16 cellular contexts compared by ENCODE assay signal in genomic region chr2:189218236-189218635, GRCh38. TPM values are rescaled to one million over a fixed set of nuclear protein-coding genes. Genes with fewer than 3 reads are reported as not detected.
A peak's percentile ranks its signal among the peaks of the same experiment; 100 is the strongest.
DNase-seq lines count a peak whose midpoint lies in the region; ATAC-seq, FAIRE-seq and TF ChIP-seq lines count a peak whose summit lies in the region.
"Had no signal": no experiment of that assay in that cellular context is flagged by ENCODE, and none has a peak within 500 bp of the region (broad histone marks: within the 10 kb centered on the region; RNA-seq: fewer than 3 reads in every experiment).

No MANE protein-coding gene starts in this region.

- H3K4ac ChIP-seq in IMR-90 (ENCODE audit: low read depth, low read length): no peak overlapping the region; the same call in 1 of the 2 replicates

- no peak for FAIRE-seq in A549 (lab: Jason Lieb, UNC)
- FAIRE-seq: D721Med had no signal

- H3K4me1 ChIP-seq in A549 (peaks cover 78% of the 10 kb centered on the region), IMR-90 (ENCODE audit: control insufficient read depth, insufficient read depth, low read length) (peaks cover 8% of the 10 kb centered on the region), iPS-20b (ENCODE audit: insufficient read depth, low read length) (peaks cover 42% of the 10 kb centered on the region), Karpas-422 (ENCODE audit: low read length) (peaks cover 3% of the 10 kb centered on the region; the same call in 1 of the 2 replicates)

- H3K23ac ChIP-seq in IMR-90 (ENCODE audit: low read depth, low read length): peak overlapping the region; percentile 13; the same call in 1 of the 2 replicates

- no TSS peak for BruUV-seq in IMR-90 (replicated peaks; lab: Mats Ljungman, UMichigan)

- intact Hi-C loops in IMR-90 (cut with micrococcal nuclease): no loop called here

- H4K91ac ChIP-seq in IMR-90 (ENCODE audit: insufficient read depth, low read depth, low read length): no peak overlapping the region

- H3K56ac ChIP-seq in IMR-90 (ENCODE audit: extremely low read depth, insufficient read depth, low read length): no peak overlapping the region; the same call in 1 of the 2 replicates

- WGBS in A549 (ENCODE audit: missing lambda C conversion rate): 43% methylated on average over 2 of the region's 2 CpGs
- WGBS in IMR-90 (ENCODE audit: extremely low coverage in 2 of 2, insufficient read length in 1 of 2), 2 experiments: no CpG with 5 or more reads among the region's 2 CpGs

- H2AK5ac ChIP-seq in IMR-90 (ENCODE audit: low read depth, low read length): no peak overlapping the region

- H3K9me1 ChIP-seq in IMR-90 (ENCODE audit: insufficient read depth, low read length): peaks cover 5% of the 10 kb centered on the region; the same call in 1 of the 2 replicates

- H2BK5ac ChIP-seq in IMR-90 (ENCODE audit: low read depth, low read length, poor library complexity, severe bottlenecking): peak overlapping the region; percentile 84

- H2BK15ac ChIP-seq in IMR-90 (ENCODE audit: low read depth, low read length): peak overlapping the region; percentile 40; the same call in 2 of the 3 replicates

- TF ChIP-seq RAD21 in A549 (conservative IDR thresholded peaks at IDR 0.05 in 1 of 2, IDR thresholded peaks at IDR 0.05 in 1 of 2) (no peak), IMR-90 (IDR thresholded peaks at IDR 0.05; ENCODE audit: low read length) (no peak)

- H4K8ac ChIP-seq in IMR-90 (ENCODE audit: low read depth in 2 of 2, low read length in 2 of 2): peak overlapping the region; percentile 66 to 74; a peak in 3 of 4 replicates

- no peak overlapping the region for H4K5ac ChIP-seq in IMR-90 (ENCODE audit: low read depth, low read length)

- TF ChIP-seq CTCF in A549 (IDR thresholded peaks at IDR 0.05) (no peak), IMR-90 (conservative IDR thresholded peaks at IDR 0.05; ENCODE audit: low read depth, low read length) (no peak), brain microvascular endothelial cell (IDR thresholded peaks at IDR 0.05; ENCODE audit: low read depth, low read length, missing control alignments) (no peak)

- H3K9me3 ChIP-seq in A549 (no peaks in the 10 kb centered on the region), IMR-90 (ENCODE audit: control insufficient read depth, insufficient read depth, low read length) (no peaks in the 10 kb centered on the region), iPS-20b (ENCODE audit: insufficient read depth, low read depth, low read length) (no peaks in the 10 kb centered on the region), Karpas-422 (ENCODE audit: low read length) (no peaks in the 10 kb centered on the region)
- H3K9me3 ChIP-seq: MG63 had no signal

- POLR2A ChIA-PET in A549 (lab: Yijun Ruan, JAX) (no interaction called here), IMR-90 (lab: Charles Lee; ENCODE audit: unreplicated experiment) (interaction anchor here (0.6 kb wide), 1 partner anchor 696 kb away, joined by 7 read pairs; no protein-coding TSS in a partner anchor)

- H3K79me2 ChIP-seq in Karpas-422 (ENCODE audit: low read length): no peaks in the 10 kb centered on the region

- H3K9me2 ChIP-seq in Karpas-422 (replicated peaks; ENCODE audit: insufficient read depth, low read length): no peaks in the 10 kb centered on the region

- H3K27ac ChIP-seq in A549 (peak overlapping the region; percentile 67 to 81), IMR-90 (ENCODE audit: insufficient read depth, low read length) (no peak overlapping the region), brain microvascular endothelial cell (peak overlapping the region; percentile 98), iPS-20b (ENCODE audit: low read length) (no peak overlapping the region), Karpas-422 (ENCODE audit: low read length) (no peak overlapping the region)

- no peaks in the 10 kb centered on the region for H3K36me3 ChIP-seq in IMR-90 (ENCODE audit: control insufficient read depth, insufficient read depth, low read length)
- no peaks in the 10 kb centered on the region for H3K36me3 ChIP-seq in brain microvascular endothelial cell (replicated peaks)
- no peaks in the 10 kb centered on the region for H3K36me3 ChIP-seq in iPS-20b (ENCODE audit: insufficient read depth, low read depth, low read length)
- H3K36me3 ChIP-seq in Karpas-422 (ENCODE audit: insufficient read depth, low read length): no peaks in the 10 kb centered on the region
- H3K36me3 ChIP-seq: MG63 had no signal

- TF ChIP-seq POLR2A in A549 (IDR thresholded peaks at IDR 0.05; ENCODE audit: low read length) (no peak), IMR-90 (IDR thresholded peaks at IDR 0.05; ENCODE audit: low read depth, low read length) (no peak)

- H2AK9ac ChIP-seq in IMR-90 (replicated peaks; ENCODE audit: low read depth, low read length, poor library complexity): no peak overlapping the region

- H3K4me2 ChIP-seq in A549 (peak overlapping the region; percentile 52; the same call in 1 of the 3 replicates), IMR-90 (ENCODE audit: low read depth, low read length) (no peak overlapping the region), Karpas-422 (ENCODE audit: low read depth, low read length, poor library complexity, severe bottlenecking) (no peak overlapping the region)

- no peak overlapping the region for H3K9ac ChIP-seq in IMR-90 (ENCODE audit: low read depth, low read length)
- peak overlapping the region; percentile 33; the same call in 1 of the 2 replicates for H3K9ac ChIP-seq in iPS-20b (ENCODE audit: low read depth, low read length)
- no peak overlapping the region for H3K9ac ChIP-seq in Karpas-422 (ENCODE audit: low read length)

- H3K27me3 ChIP-seq in IMR-90 (ENCODE audit: control insufficient read depth, insufficient read depth, low read length): no peaks in the 10 kb centered on the region
- no peaks in the 10 kb centered on the region for H3K27me3 ChIP-seq in brain microvascular endothelial cell (replicated peaks)
- H3K27me3 ChIP-seq in iPS-20b (ENCODE audit: insufficient read depth, low read length): no peaks in the 10 kb centered on the region
- H3K27me3 ChIP-seq in Karpas-422 (ENCODE audit: low read length): no peaks in the 10 kb centered on the region
- H3K27me3 ChIP-seq: MG63 had no signal

- DNase-seq in A549 (ENCODE audit: low read depth in 1 of 2, low spot score in 1 of 2) (no peak), IMR-90 (no peak), brain microvascular endothelial cell (peak; percentile 32), Karpas-422 (no peak), SHP77 (lab: John Stamatoyannopoulos, UW) (no peak), ecto neural progenitor cell (ENCODE audit: low spot score) (no peak)
- DNase-seq: ACHN; CD4-positive, alpha-beta T cell; KG1; NCI-H1105; NCI-H1694 treated with DMSO at 0.1 percent for 48 hours; NCI-H82 had no signal

- 0 out of 4 replicates have a peak, but pooled peaks cover 0 to 3% of the 10 kb centered on the region in 2 experiments for H3K79me1 ChIP-seq in IMR-90 (ENCODE audit: low read depth in 1 of 2, low read length in 2 of 2)

- in situ Hi-C loops in IMR-90 (cut with MboI; ENCODE audit: low sequenced_read_pairs) (no loop called here), brain microvascular endothelial cell (cut with HindIII; ENCODE audit: low pct_ligation_motif_present, low sequenced_read_pairs) (no loop called here)

- H3K4me3 ChIP-seq in A549 (no peak overlapping the region), IMR-90 (ENCODE audit: insufficient read depth, low read depth, low read length) (no peak overlapping the region), brain microvascular endothelial cell (ENCODE audit: low read depth, low read length) (no peak overlapping the region), iPS-20b (ENCODE audit: low read length) (peak overlapping the region; percentile 4; the same call in 1 of the 2 replicates), Karpas-422 (ENCODE audit: low read length) (no peak overlapping the region)
- H3K4me3 ChIP-seq: MG63 had no signal

- TF ChIP-seq EP300 in A549 (IDR thresholded peaks at IDR 0.05): no peak

- H2AFZ ChIP-seq in IMR-90 (replicated peaks; ENCODE audit: low read length, poor library complexity) (no peak overlapping the region), Karpas-422 (ENCODE audit: low read length) (no peak overlapping the region)

- CTCF ChIA-PET in A549 (lab: Yijun Ruan, JAX): interaction anchor here (1.1 kb wide), 1 partner anchor 75 kb away, joined by 3 read pairs; no protein-coding TSS in a partner anchor
- CTCF ChIA-PET in IMR-90 (lab: Yijun Ruan, JAX): no interaction called here

- dilution Hi-C loops in IMR-90 (cut with HindIII; ENCODE audit: low sequenced_read_pairs, unreplicated experiment): no loop called here

- H4K20me1 ChIP-seq in IMR-90 (ENCODE audit: insufficient read depth, low read length) (no peaks in the 10 kb centered on the region), Karpas-422 (ENCODE audit: insufficient read depth, low read depth, low read length) (no peaks in the 10 kb centered on the region)

- no peak overlapping the region for H2BK20ac ChIP-seq in IMR-90 (ENCODE audit: low read depth, low read length)

- H3K18ac ChIP-seq in IMR-90 (ENCODE audit: low read depth, low read length): peak overlapping the region; percentile 3; the same call in 1 of the 2 replicates

- ATAC-seq in A549: peak in 1 of 2 experiments; percentile 27; a peak in 3 of 6 replicates
- ATAC-seq in IMR-90 (ENCODE audit: low read depth): peak; percentile 10; the same call in 1 of the 2 replicates
- ATAC-seq in HG02759 (IDR thresholded peaks at IDR 0.05; ENCODE audit: unreplicated experiment): no peak

- peak overlapping the region; percentile 90 for H2BK120ac ChIP-seq in IMR-90 (ENCODE audit: low read depth, low read length)

- peak overlapping the region; percentile 49; the same call in 1 of the 2 replicates for H3K14ac ChIP-seq in IMR-90 (replicated peaks; ENCODE audit: low read depth, low read length)

TF ChIP-seq in A549, 52 proteins besides CTCF, POLR2A, EP300 and RAD21 (continues in another document):
- no peak for TF ChIP-seq MAX (IDR thresholded peaks at IDR 0.05)

TF ChIP-seq in IMR-90, 13 proteins besides CTCF, POLR2A, EP300 and RAD21 (continues in another document):
- TF ChIP-seq MAFK (IDR thresholded peaks at IDR 0.05; ENCODE audit: low read depth, low read length) (no peak), CHD1 (IDR thresholded peaks at IDR 0.05; ENCODE audit: low read depth, low read length) (no peak), RCOR1 (IDR thresholded peaks at IDR 0.05; ENCODE audit: insufficient replicate concordance, low read length) (no peak), CEBPB (IDR thresholded peaks at IDR 0.05; ENCODE audit: low read depth, low read length) (no peak)

RNA-seq across cellular contexts. Expression of gene COL5A2, which starts 38.7 kb away (rescaled TPM):
- polyA plus RNA-seq in A549 (2011; rRNA removed): 215 and 244 TPM in 2 replicates
- 66.7 and 70.8 TPM in 2 replicates for polyA plus RNA-seq in A549 (2012; cell fraction: cytosol; rRNA removed)
- polyA plus RNA-seq in A549 (2012; cell fraction: nucleus; rRNA removed): 138 and 156 TPM in 2 replicates
- 114 to 156 TPM (median 152 TPM) in 3 replicates for polyA plus RNA-seq in A549 (2017; fragmentation: RNase III; extraction: RNeasy Plus Mini Kit Qiagen cat#74134 plus additional on column Dnase treatment)
- polyA minus RNA-seq in A549 (2011; rRNA and poly(A)+ RNA removed): 199 and 285 TPM in 2 replicates
- 235 and 257 TPM in 2 replicates for total RNA-seq in IMR-90 (2012; rRNA removed)
- 155 and 181 TPM in 2 replicates for polyA plus RNA-seq in IMR-90 (2012; rRNA removed)
- 85.6 and 111 TPM in 2 replicates for polyA plus RNA-seq in IMR-90 (2012; cell fraction: cytosol; rRNA removed)
- 121 and 233 TPM in 2 replicates for polyA plus RNA-seq in IMR-90 (2012; cell fraction: nucleus; rRNA removed; ENCODE audit: low replicate concordance)
- 0.67 and 3.0 TPM in 2 replicates for total RNA-seq in Karpas-422 (2014; rRNA removed; shearing (Covaris generic); ENCODE audit: low replicate concordance)

Comparison
In these comparisons a context has a peak if more than half of its experiments do, and no peak if none do; other contexts are left out.
1. H3K27ac ChIP-seq: peak in A549 (2 of 2) and brain microvascular endothelial cell (single experiment); none in IMR-90 (single experiment), iPS-20b (single experiment) and Karpas-422 (single experiment).
2. RNA of gene COL5A2, which starts 38.7 kb away (total RNA-seq): 235 to 257 TPM in IMR-90; 0.67 to 3.0 TPM in Karpas-422; every median in the first group is over 10 times any median in the second.